ENCODE assay signal across 23 cellular contexts in the genomic region with DNA sequence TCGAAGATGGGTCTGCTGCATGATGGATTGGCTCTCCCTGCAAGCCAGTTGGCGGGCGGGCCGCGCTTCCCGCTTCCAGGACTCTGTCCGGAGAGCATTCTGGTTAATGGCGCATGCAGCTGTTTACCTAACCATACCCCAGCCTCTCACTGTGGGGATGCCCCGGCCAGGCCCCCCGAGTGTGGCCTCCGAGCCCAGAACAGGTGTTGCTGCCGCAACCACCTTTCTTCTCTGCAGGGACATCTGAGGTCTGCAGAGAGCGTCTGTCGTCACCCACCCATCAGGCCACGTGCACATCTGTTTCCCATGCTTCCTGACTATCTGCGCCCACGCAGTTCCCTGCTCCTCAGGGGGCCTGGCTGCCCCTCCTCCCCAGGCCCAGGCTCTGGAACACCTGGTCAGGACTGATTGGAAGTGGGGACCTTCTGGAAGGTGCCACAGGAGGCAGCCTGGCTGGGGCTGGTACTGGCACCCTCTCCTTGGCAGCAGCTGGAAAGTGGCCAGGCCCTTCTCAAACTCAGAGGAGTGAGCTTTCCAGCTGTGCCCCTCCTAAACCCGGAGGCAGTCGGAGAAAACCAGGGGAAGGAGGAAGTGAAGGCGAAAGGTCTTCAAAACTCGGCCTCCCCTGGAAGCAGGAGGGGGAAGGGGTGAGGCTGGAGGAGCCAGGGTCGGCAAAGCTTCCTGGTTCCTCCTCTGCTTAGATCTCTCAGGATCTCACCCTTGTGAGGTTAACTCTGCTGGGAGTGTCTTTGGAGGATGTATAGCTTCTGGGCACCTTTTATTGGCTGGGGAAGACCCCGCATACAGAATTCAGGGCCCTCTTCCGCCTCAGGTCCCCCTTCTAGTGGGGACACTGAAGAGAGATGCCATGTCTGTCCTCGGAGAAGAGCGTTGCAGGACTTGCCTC.
DNase-seq lines count a peak whose midpoint lies in the region; ATAC-seq, FAIRE-seq and TF ChIP-seq lines count a peak whose summit lies in the region.
"Had no signal": no experiment of that assay in that cellular context is flagged by ENCODE, and none has a peak within 500 bp of the region (broad histone marks: within the 10 kb centered on the region; RNA-seq: fewer than 3 reads in every experiment).

No MANE protein-coding gene starts in this region.

- H3K14ac ChIP-seq in neuronal stem cell (ENCODE audit: low read length), result peak overlapping the region; percentile 48

- H3K4me2 ChIP-seq in K562 (ENCODE audit: insufficient read depth, low read length) (no peak overlapping the region), neuronal stem cell (ENCODE audit: insufficient read depth, low read length, poor library complexity, severe bottlenecking) (no peak overlapping the region)
- H3K4me2 ChIP-seq: KMS-11 had no signal

- no TSS peak for BruUV-seq in K562 (replicated peaks; lab: Mats Ljungman, UMichigan)

- no peak for ATAC-seq in K562
- ATAC-seq: activated T-cell treated with anti-CD3 and anti-CD28 coated beads, Interleukin-2, amount 50 U/mL, for 72 hours; effector memory CD8-positive, alpha-beta T cell; left cardiac atrium; mucosa of descending colon had no signal

- TF ChIP-seq EP300 in K562 (IDR thresholded peaks at IDR 0.05; ENCODE audit: low read length), result no peak

- DNase-seq in DMS 273 treated with DMSO at 0.1 percent for 48 hours (lab: John Stamatoyannopoulos, UW) (peak; percentile 66), K562 (ENCODE audit: extremely low read depth in 1 of 4, low spot score in 3 of 4) (peak in 3 of 4 experiments; percentile 54 to 90 (median 88)), neuronal stem cell (ENCODE audit: low spot score) (no peak), AG08396 (ENCODE audit: low spot score) (no peak), NCI-H2107 treated with DMSO at 0.1 percent for 48 hours (lab: John Stamatoyannopoulos, UW; ENCODE audit: unreplicated experiment) (no peak), SIG-M5 (lab: John Stamatoyannopoulos, UW) (no peak)
- peak; percentile 11 for DNase-seq in Jurkat, Clone E6-1 (ENCODE audit: low read depth, low spot score)
- DNase-seq: activated CD4-positive, alpha-beta T cell treated with anti-CD3 and anti-CD28 coated beads, Interleukin-2, amount 50 U/mL, for 4 hours; activated naive CD8-positive, alpha-beta T cell treated with anti-CD3 and anti-CD28 coated beads, Interleukin-2, amount 10 ng/mL, durations not matched to agents 7 days and 5 days; activated T-cell treated with anti-CD3 and anti-CD28 coated beads, Interleukin-2, amount 50 U/mL, for 72 hours; effector memory CD8-positive, alpha-beta T cell; left cardiac atrium; mucosa of descending colon; NCI-H146; NCI-H446 treated with DMSO at 0.1 percent for 48 hours; OCI-M1; stimulated activated CD4-positive, alpha-beta T cell treated with anti-CD3 and anti-CD28 coated beads, Interleukin-4, amount 100 ng/mL, for 24 hours; stimulated activated CD8-positive, alpha-beta memory T cell treated with anti-CD3 and anti-CD28 coated beads, Interleukin-4, amount 100 ng/mL, for 48 hours had no signal

- WGBS in K562 (ENCODE audit: insufficient coverage, low coverage, missing lambda C conversion rate), result 79% methylated on average over 26 of the region's 26 CpGs
- no CpG with 5 or more reads among the region's 26 CpGs for whole genome bisulfite sequencing in neuronal stem cell (ENCODE audit: extremely low coverage in 2 of 2, insufficient read length in 2 of 2, insufficient replicate concordance in 1 of 2), 2 donors

- H2BK12ac ChIP-seq in neuronal stem cell (ENCODE audit: low read length), result no peak overlapping the region

- H3K9ac ChIP-seq in K562 (ENCODE audit: insufficient read depth in 1 of 2, low read depth in 2 of 2, low read length in 2 of 2) (peak overlapping the region in 1 of 2 experiments; percentile 46; a peak in 2 of 4 replicates), neuronal stem cell (ENCODE audit: low read depth, low read length, poor library complexity) (no peak overlapping the region)
- H3K9ac ChIP-seq: KMS-11 had no signal

- H3K36me3 ChIP-seq in K562 (ENCODE audit: control insufficient read depth, insufficient read depth, low read length) (peaks cover 48% of the 10 kb centered on the region; the same call in 1 of the 3 replicates), neuronal stem cell (replicated peaks in 1 of 2; ENCODE audit: control insufficient read depth in 2 of 2, insufficient read depth in 2 of 2, low read length in 2 of 2) (no peaks in the 10 kb centered on the region)
- H3K36me3 ChIP-seq: cardiac muscle cell, suprapubic skin had no signal

- H3K79me2 ChIP-seq in K562 (ENCODE audit: control insufficient read depth, insufficient read depth, low read length), result peaks cover 97% of the 10 kb centered on the region

- H3K4me3 ChIP-seq in Jurkat, Clone E6-1 (ENCODE audit: low read length), result no peak overlapping the region
- H3K4me3 ChIP-seq in K562 (no peak overlapping the region), neuronal stem cell (ENCODE audit: low read length in 2 of 2) (no peak overlapping the region)
- H3K4me3 ChIP-seq: cardiac muscle cell, mucosa of descending colon, SK-N-MC, suprapubic skin had no signal

- no peaks in the 10 kb centered on the region for H3K27me3 ChIP-seq in K562 (ENCODE audit: control insufficient read depth in 2 of 2, insufficient read depth in 2 of 2, low read length in 2 of 2)
- peaks cover 0 to 3% (median 0%) of the 10 kb centered on the region in 3 experiments for H3K27me3 ChIP-seq in neuronal stem cell (ENCODE audit: control insufficient read depth in 3 of 3, insufficient read depth in 3 of 3, low read depth in 1 of 3, low read length in 3 of 3)
- H3K27me3 ChIP-seq: cardiac muscle cell, suprapubic skin had no signal

- peaks cover 2% of the 10 kb centered on the region for H3K9me1 ChIP-seq in K562 (ENCODE audit: control insufficient read depth, insufficient read depth, low read length)

- peaks cover 86% of the 10 kb centered on the region for H4K20me1 ChIP-seq in K562 (replicated peaks; ENCODE audit: control insufficient read depth, insufficient read depth, low read length)

- no peak for TF ChIP-seq RAD21 in K562 (CRISPR knock-in tag; conservative IDR thresholded peaks at IDR 0.05 in 1 of 2, IDR thresholded peaks at IDR 0.05 in 1 of 2)

- peak overlapping the region; percentile 3 for H3K23ac ChIP-seq in neuronal stem cell (ENCODE audit: low read depth, low read length, poor library complexity)

- H4K8ac ChIP-seq in neuronal stem cell (ENCODE audit: low read depth, low read length), result no peak overlapping the region

- H3K79me1 ChIP-seq in neuronal stem cell (ENCODE audit: low read depth, low read length), result peaks cover 3% of the 10 kb centered on the region

- H2BK120ac ChIP-seq in neuronal stem cell (ENCODE audit: low read depth, low read length), result peak overlapping the region; percentile 20

- FAIRE-seq in K562 (lab: Jason Lieb, UNC), result no peak
- FAIRE-seq: TTC549 had no signal

- peak overlapping the region; percentile 42 for H4K91ac ChIP-seq in neuronal stem cell (ENCODE audit: low read depth, low read length, poor library complexity)

- H3K27ac ChIP-seq in K562 (ENCODE audit: extremely low read depth, low read depth, low read length) (no peak overlapping the region), neuronal stem cell (replicated peaks; ENCODE audit: low read length) (no peak overlapping the region)
- H3K27ac ChIP-seq: cardiac muscle cell, KMS-11, SK-N-MC, suprapubic skin had no signal

- peak overlapping the region; percentile 42 for H2AK5ac ChIP-seq in neuronal stem cell (ENCODE audit: low read depth, low read length)

- no peak for TF ChIP-seq POLR2A in K562 (conservative IDR thresholded peaks at IDR 0.05)

- H2AFZ ChIP-seq in K562 (ENCODE audit: low read depth, low read length) (no peak overlapping the region), neuronal stem cell (ENCODE audit: low read length) (no peak overlapping the region)

- no peak for TF ChIP-seq CTCF in K562 (IDR thresholded peaks at IDR 0.05 in 2 of 3, conservative IDR thresholded peaks at IDR 0.05 in 1 of 3; ENCODE audit: insufficient read depth in 2 of 3, low read depth in 1 of 3, low read length in 3 of 3)

- no peak overlapping the region for H2BK5ac ChIP-seq in neuronal stem cell (ENCODE audit: low read length)

- peak overlapping the region; percentile 38 for H3K18ac ChIP-seq in neuronal stem cell (ENCODE audit: low read length)

- in situ Hi-C loops in K562 (cut with MboI), result no loop called here

- CTCF ChIA-PET in K562 (lab: Yijun Ruan, JAX; ENCODE audit: low intra/inter-chr PET ratio), result no interaction called here

- H3K4ac ChIP-seq in neuronal stem cell (ENCODE audit: low read length), result no peak overlapping the region

- intact Hi-C loops in K562 (cut with micrococcal nuclease), result no loop called here

- H3K9me3 ChIP-seq in K562 (replicated peaks; ENCODE audit: control insufficient read depth, insufficient read depth, low read depth, low read length) (no peaks in the 10 kb centered on the region), neuronal stem cell (replicated peaks in 1 of 2; ENCODE audit: control insufficient read depth in 2 of 2, insufficient read depth in 1 of 2, low read depth in 1 of 2, low read length in 2 of 2) (no peaks in the 10 kb centered on the region)
- H3K9me3 ChIP-seq: mucosa of descending colon, suprapubic skin had no signal

- H2BK15ac ChIP-seq in neuronal stem cell (ENCODE audit: low read length), result peak overlapping the region; percentile 74

- H3K4me1 ChIP-seq in K562 (replicated peaks in 1 of 2; ENCODE audit: control insufficient read depth in 2 of 2, insufficient read depth in 2 of 2, low read length in 2 of 2) (peaks cover 42 to 71% of the 10 kb centered on the region in 2 experiments), neuronal stem cell (ENCODE audit: control insufficient read depth in 2 of 2, insufficient read depth in 1 of 2, low read depth in 1 of 2, low read length in 2 of 2) (peaks cover 10 to 42% of the 10 kb centered on the region in 2 donors)

- POLR2A ChIA-PET in K562 (lab: Yijun Ruan, JAX), result interaction anchor here (0.7 to 1.3 kb wide), 2 partner anchors 14 to 88 kb away, joined by 3 to 4 read pairs; no protein-coding TSS in a partner anchor

TF ChIP-seq in K562, 482 proteins besides CTCF, POLR2A, EP300 and RAD21 (continues in another document):
- no peak for TF ChIP-seq KHSRP (IDR thresholded peaks at IDR 0.05)
- no peak for TF ChIP-seq ZBTB5 (IDR thresholded peaks at IDR 0.05)
- TF ChIP-seq PHF21A (IDR thresholded peaks at IDR 0.05; ENCODE audit: borderline replicate concordance, low read depth), result no peak

Comparison
In these comparisons a context has a peak if more than half of its experiments do, and no peak if none do; other contexts are left out.
1. DNase-seq: peak in DMS 273 treated with DMSO at 0.1 percent for 48 hours (single experiment), Jurkat, Clone E6-1 (single experiment) and K562 (3 of 4); none in neuronal stem cell (single experiment), AG08396 (single experiment), NCI-H2107 treated with DMSO at 0.1 percent for 48 hours (single experiment) and SIG-M5 (single experiment).